In the genomic region with DNA sequence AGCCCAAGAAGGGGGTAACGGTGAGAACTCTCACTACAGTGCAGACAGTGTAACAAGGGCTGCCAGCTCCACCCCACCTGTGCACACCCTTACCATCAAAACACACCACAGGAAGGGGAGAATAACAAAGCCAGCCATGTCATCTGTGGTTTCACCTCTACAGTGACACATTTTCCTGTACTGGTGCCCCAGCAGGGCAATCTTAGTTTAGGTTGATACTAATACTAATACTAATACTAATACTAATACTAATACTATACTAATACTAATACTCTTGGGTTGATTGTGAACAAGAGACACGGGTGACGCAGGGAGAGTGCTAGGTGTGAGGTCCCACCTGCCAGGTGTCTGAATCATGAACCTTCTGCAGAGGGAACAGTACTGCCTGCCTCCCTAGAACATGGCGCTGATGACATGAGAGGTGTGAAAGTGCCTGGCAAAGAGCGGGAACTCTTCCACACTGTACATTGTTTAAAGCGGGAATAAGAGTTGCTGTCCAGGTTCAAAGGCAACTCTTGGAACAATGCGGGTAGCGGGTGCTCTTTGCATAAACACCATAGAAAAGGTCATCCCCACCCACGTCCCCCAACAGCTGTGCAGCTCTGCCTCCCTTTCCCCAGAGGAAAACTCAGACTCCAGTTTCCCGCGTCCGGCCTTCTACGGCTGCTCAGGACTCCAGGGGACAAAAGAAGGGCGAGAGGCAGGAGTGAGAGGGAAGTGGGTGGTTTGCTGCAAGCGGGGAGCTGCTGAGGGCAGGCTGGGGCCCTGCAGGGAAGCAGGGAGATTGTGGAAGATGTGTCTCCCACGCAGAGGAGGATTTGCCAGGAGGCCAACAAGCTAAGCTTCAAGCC, we compare ENCODE assay signal across 1 cellular context.
TF ChIP-seq lines count a peak whose summit lies in the region.

No MANE protein-coding gene starts in this region.

TF ChIP-seq in SK-N-SH treated with all-trans-retinoic acid at 6 μM for 48 hours, 23 proteins besides CTCF, POLR2A, EP300 and RAD21 (continued from another document):
- TF ChIP-seq POU6F1 (CRISPR knock-in tag; IDR thresholded peaks at IDR 0.05; ENCODE audit: borderline replicate concordance, low read depth) (no peak), GLIS3 (CRISPR knock-in tag; IDR thresholded peaks at IDR 0.05) (no peak), SNAI2 (CRISPR knock-in tag; IDR thresholded peaks at IDR 0.05) (no peak), CSDC2 (CRISPR knock-in tag; IDR thresholded peaks at IDR 0.05) (no peak)
- TF ChIP-seq, protein P1, sequence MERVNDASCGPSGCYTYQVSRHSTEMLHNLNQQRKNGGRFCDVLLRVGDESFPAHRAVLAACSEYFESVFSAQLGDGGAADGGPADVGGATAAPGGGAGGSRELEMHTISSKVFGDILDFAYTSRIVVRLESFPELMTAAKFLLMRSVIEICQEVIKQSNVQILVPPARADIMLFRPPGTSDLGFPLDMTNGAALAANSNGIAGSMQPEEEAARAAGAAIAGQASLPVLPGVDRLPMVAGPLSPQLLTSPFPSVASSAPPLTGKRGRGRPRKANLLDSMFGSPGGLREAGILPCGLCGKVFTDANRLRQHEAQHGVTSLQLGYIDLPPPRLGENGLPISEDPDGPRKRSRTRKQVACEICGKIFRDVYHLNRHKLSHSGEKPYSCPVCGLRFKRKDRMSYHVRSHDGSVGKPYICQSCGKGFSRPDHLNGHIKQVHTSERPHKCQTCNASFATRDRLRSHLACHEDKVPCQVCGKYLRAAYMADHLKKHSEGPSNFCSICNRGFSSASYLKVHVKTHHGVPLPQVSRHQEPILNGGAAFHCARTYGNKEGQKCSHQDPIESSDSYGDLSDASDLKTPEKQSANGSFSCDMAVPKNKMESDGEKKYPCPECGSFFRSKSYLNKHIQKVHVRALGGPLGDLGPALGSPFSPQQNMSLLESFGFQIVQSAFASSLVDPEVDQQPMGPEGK (CRISPR knock-in tag; IDR thresholded peaks at IDR 0.05; ENCODE audit: borderline replicate concordance), result no peak
